9 cellular contexts compared by ENCODE assay signal in genomic region chr14:83535396-83535906, GRCh38.
"Had no signal": no experiment of that assay in that cellular context is flagged by ENCODE, and none has a peak within 500 bp of the region (broad histone marks: within the 10 kb centered on the region; RNA-seq: fewer than 3 reads in every experiment).

No MANE protein-coding gene starts in this region.

- H3K4me3 Mint-ChIP-seq: H9, HFFc6, IgD-negative memory B cell had no signal

- H3K27me3 Mint-ChIP-seq: IgD-negative memory B cell had no signal

- H3K4me3 ChIP-seq: GM23248 had no signal

- H3K27ac ChIP-seq: GM23248, HL-60 had no signal

- DNase-seq: GM23248, GOT3, H9, HFFc6, KBM-7 had no signal

- H3K9ac ChIP-seq: GM23248 had no signal

- H3K27ac Mint-ChIP-seq: H9, HFFc6, IgD-negative memory B cell had no signal

- H2AFZ ChIP-seq: GM23248 had no signal

- H3K36me3 Mint-ChIP-seq: IgD-negative memory B cell had no signal

- H3K4me1 Mint-ChIP-seq: H9, IgD-negative memory B cell had no signal

- ATAC-seq: HCT116 had no signal

- FAIRE-seq: H54 had no signal

- H3K9me3 Mint-ChIP-seq: H9, HFFc6 had no signal
